Comparison of ENCODE assay signal across 16 cellular contexts in the genomic region with DNA sequence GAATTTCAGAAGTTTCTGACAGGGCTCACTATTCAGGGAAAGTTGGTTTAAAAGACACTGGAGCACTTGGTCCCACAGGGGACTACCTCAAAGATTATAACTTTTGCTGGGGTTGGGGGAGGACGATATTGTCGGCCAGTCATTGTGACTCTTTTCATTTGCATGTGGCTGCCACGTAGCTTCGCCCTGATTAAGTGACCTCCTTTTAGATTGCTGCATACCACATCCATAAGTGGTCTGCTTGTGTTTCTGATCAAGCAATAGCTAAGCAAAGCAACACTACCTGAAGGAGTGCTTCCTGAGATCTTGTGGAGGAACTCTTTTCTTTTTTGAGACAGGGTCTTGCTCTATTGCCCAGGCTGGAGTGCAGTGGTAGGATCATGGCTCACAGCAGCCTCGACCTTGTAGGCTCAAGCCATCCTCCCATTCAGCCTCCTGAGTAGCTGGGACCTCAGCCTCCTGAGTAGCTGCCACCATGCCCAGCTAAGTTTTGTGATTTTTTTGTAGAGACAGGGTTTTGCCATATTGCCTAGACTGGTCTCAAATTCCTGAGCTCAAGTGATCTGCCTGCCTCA.
"Had no signal": no experiment of that assay in that cellular context is flagged by ENCODE, and none has a peak within 500 bp of the region (broad histone marks: within the 10 kb centered on the region; RNA-seq: fewer than 3 reads in every experiment).

No MANE protein-coding gene starts in this region.

- H3K9me3 ChIP-seq: transverse colon had no signal

- H3K4me1 ChIP-seq: parathyroid adenoma, transverse colon had no signal

- ATAC-seq: esophagus mucosa; stimulated activated naive B cell treated with anti-CD40 and anti-IgM and Interleukin-4, amounts not matched to agents 10 μg/mL and 1 μg/mL and 100 μg/mL, for 72 hours had no signal

- H3K27me3 ChIP-seq: brain microvascular endothelial cell, transverse colon had no signal

- H3K27ac Mint-ChIP-seq: activated naive CD4-positive, alpha-beta T cell treated with anti-CD3 and anti-CD28 coated beads, Interleukin-2, amount 50 U/mL, for 24 hours; stimulated activated naive B cell treated with anti-CD40 and anti-IgM and Interleukin-4, amounts not matched to agents 10 μg/mL and 1 μg/mL and 100 μg/mL, for 72 hours had no signal

- H2AFZ ChIP-seq: parathyroid adenoma had no signal

- H3K4me3 Mint-ChIP-seq: activated naive CD4-positive, alpha-beta T cell treated with anti-CD3 and anti-CD28 coated beads, Interleukin-2, amount 50 U/mL, for 24 hours; neural crest cell; stimulated activated naive B cell treated with anti-CD40 and anti-IgM and Interleukin-4, amounts not matched to agents 10 μg/mL and 1 μg/mL and 100 μg/mL, for 72 hours had no signal

- H3K36me3 ChIP-seq: brain microvascular endothelial cell, transverse colon had no signal

- H3K9me3 Mint-ChIP-seq: activated naive CD4-positive, alpha-beta T cell treated with anti-CD3 and anti-CD28 coated beads, Interleukin-2, amount 50 U/mL, for 24 hours had no signal

- H3K27ac ChIP-seq: brain microvascular endothelial cell, parathyroid adenoma, transverse colon had no signal

- H3K9ac ChIP-seq: parathyroid adenoma had no signal

- H3K4me3 ChIP-seq: transverse colon had no signal

- H3K4me1 Mint-ChIP-seq: activated naive CD4-positive, alpha-beta T cell treated with anti-CD3 and anti-CD28 coated beads, Interleukin-2, amount 50 U/mL, for 24 hours; stimulated activated naive B cell treated with anti-CD40 and anti-IgM and Interleukin-4, amounts not matched to agents 10 μg/mL and 1 μg/mL and 100 μg/mL, for 72 hours had no signal

- H3K27me3 Mint-ChIP-seq: activated naive CD4-positive, alpha-beta T cell treated with anti-CD3 and anti-CD28 coated beads, Interleukin-2, amount 50 U/mL, for 24 hours had no signal

- H3K36me3 Mint-ChIP-seq: activated naive CD4-positive, alpha-beta T cell treated with anti-CD3 and anti-CD28 coated beads, Interleukin-2, amount 50 U/mL, for 24 hours had no signal

- DNase-seq: activated CD4-positive, alpha-beta T cell treated with anti-CD3 and anti-CD28 coated beads, Interleukin-2, amount 50 U/mL, for 4 hours; activated CD4-positive, CD25-positive, alpha-beta regulatory T cell treated with anti-CD3 and anti-CD28 coated beads, Interleukin-2, amount 50 U/mL, for 72 hours; activated effector memory CD4-positive, alpha-beta T cell treated with Interleukin-2 at 50 U/mL for 16 hours; activated T-cell treated with anti-CD3 and anti-CD28 coated beads, Interleukin-2, amount 50 U/mL, for 1 hour; amniotic stem cell; small intestine; stimulated activated CD4-positive, alpha-beta T cell treated with anti-CD3 and anti-CD28 coated beads, Interleukin-1b, Interleukin-23, amount 100 ng/mL, for 48 hours; stimulated activated naive B cell treated with anti-CD40 and anti-IgM and Interleukin-4, amounts not matched to agents 10 μg/mL and 1 μg/mL and 100 μg/mL, for 72 hours; substantia nigra; T-helper 2 cell; transverse colon had no signal
